Comparison of ENCODE assay signal across 22 cellular contexts in genomic region chr18:62939925-62940324, GRCh38.
DNase-seq lines count a peak whose midpoint lies in the region; ATAC-seq and TF ChIP-seq lines count a peak whose summit lies in the region.
"Had no signal": no experiment of that assay in that cellular context is flagged by ENCODE, and none has a peak within 500 bp of the region (broad histone marks: within the 10 kb centered on the region; RNA-seq: fewer than 3 reads in every experiment).

No MANE protein-coding gene starts in this region.

- no peaks in the 10 kb centered on the region for H3K4me1 ChIP-seq in right cardiac atrium (ENCODE audit: control insufficient read depth, insufficient read depth, low read length)
- peaks cover 0 to 43% of the 10 kb centered on the region in 2 donors for H3K4me1 ChIP-seq in left lung

- intact Hi-C loops in right cardiac atrium (cut with DNase I) (no loop called here), left lung (cut with DNase I) (no loop called here)

- WGBS in right cardiac atrium = 65% methylated on average over 3 of the region's 3 CpGs

- ATAC-seq in right cardiac atrium (peak; percentile 23 to 24), left lung (no peak)
- ATAC-seq: esophagus mucosa had no signal

- DNase-seq in SKM-1 treated with dmso at 0.1 percent for 144 hours (lab: John Stamatoyannopoulos, UW; ENCODE audit: unreplicated experiment) (peak; percentile 9), SKM-1 (lab: John Stamatoyannopoulos, UW; ENCODE audit: unreplicated experiment) (no peak), SHP77 (lab: John Stamatoyannopoulos, UW) (peak; percentile 79 to 83), right cardiac atrium (no peak), substantia nigra (lab: John Stamatoyannopoulos, UW) (no peak), NCI-H1092 (lab: John Stamatoyannopoulos, UW) (no peak), NCI-H1092 treated with DMSO at 0.1 percent for 48 hours (lab: John Stamatoyannopoulos, UW) (no peak), left lung (no peak)
- DNase-seq: activated CD8-positive, alpha-beta memory T cell treated with anti-CD3 and anti-CD28 coated beads for 24 hours; activated naive CD8-positive, alpha-beta T cell treated with anti-CD3 and anti-CD28 coated beads, Interleukin-2, amount 10 ng/mL, durations not matched to agents 7 days and 5 days; C1 segment of cervical spinal cord; effector CD4-positive, alpha-beta T cell; HFFc6; mammary epithelial cell; NCI-H1694; NCI-H446; small intestine; stimulated activated CD4-positive, alpha-beta T cell treated with anti-CD3 and anti-CD28 coated beads, Interleukin-4, amount 100 ng/mL, for 4 hours; T-helper 1 cell; trophoblast cell; WERI-Rb-1 had no signal

- H3K9me3 ChIP-seq in right cardiac atrium (ENCODE audit: control insufficient read depth, low read length) (no peaks in the 10 kb centered on the region), left lung (no peaks in the 10 kb centered on the region)

- TF ChIP-seq CTCF in left lung (IDR thresholded peaks at IDR 0.05) = no peak

- H3K27ac ChIP-seq in right cardiac atrium (ENCODE audit: low read length) = peak overlapping the region; percentile 17
- peak overlapping the region; percentile 39 for H3K27ac ChIP-seq in substantia nigra (ENCODE audit: low read depth, low read length, poor library complexity, severe bottlenecking)
- H3K27ac ChIP-seq in left lung = peak overlapping the region in 1 of 2 donors; percentile 60
- H3K27ac ChIP-seq: WERI-Rb-1 had no signal

- H3K27me3 ChIP-seq in right cardiac atrium (ENCODE audit: control insufficient read depth, insufficient read depth) (no peaks in the 10 kb centered on the region), left lung (no peaks in the 10 kb centered on the region)

- H3K36me3 ChIP-seq in left lung = peaks cover 0 to 2% of the 10 kb centered on the region in 2 donors

- H3K4me3 ChIP-seq in right cardiac atrium (ENCODE audit: low read length) (no peak overlapping the region), left lung (no peak overlapping the region)

Comparison
In these comparisons a context has a peak if more than half of its experiments do, and no peak if none do; other contexts are left out.
1. DNase-seq: peak in SKM-1 treated with dmso at 0.1 percent for 144 hours (single experiment) and SHP77 (2 of 2); none in SKM-1 (single experiment), right cardiac atrium (0 of 3), substantia nigra (0 of 49), NCI-H1092 (single experiment), NCI-H1092 treated with DMSO at 0.1 percent for 48 hours (single experiment) and left lung (0 of 2).